In genomic region chr5:152125806-152126205, GRCh38 we compare ENCODE assay signal across 16 cellular contexts.
DNase-seq lines count a peak whose midpoint lies in the region; ATAC-seq, FAIRE-seq and TF ChIP-seq lines count a peak whose summit lies in the region.
"Had no signal": no experiment of that assay in that cellular context is flagged by ENCODE, and none has a peak within 500 bp of the region (broad histone marks: within the 10 kb centered on the region; RNA-seq: fewer than 3 reads in every experiment).

No MANE protein-coding gene starts in this region.

- no peak for TF ChIP-seq CTCF in D721Med (IDR thresholded peaks at IDR 0.05; ENCODE audit: insufficient read depth, missing control alignments)

- no peak for FAIRE-seq in D721Med (lab: Jason Lieb, UNC)
- FAIRE-seq: G401.6, GM12891, K562 had no signal

- H3K4me1 Mint-ChIP-seq in stimulated activated memory B cell treated with anti-CD40 and anti-IgM and Interleukin-4, amounts not matched to agents 10 μg/mL and 1 μg/mL and 100 μg/mL, for 72 hours, result no peaks in the 10 kb centered on the region
- H3K4me1 Mint-ChIP-seq: CD4-positive, CD25-positive, alpha-beta regulatory T cell had no signal

- no peaks in the 10 kb centered on the region for H3K36me3 Mint-ChIP-seq in stimulated activated memory B cell treated with anti-CD40 and anti-IgM and Interleukin-4, amounts not matched to agents 10 μg/mL and 1 μg/mL and 100 μg/mL, for 72 hours
- H3K36me3 Mint-ChIP-seq: CD4-positive, CD25-positive, alpha-beta regulatory T cell had no signal

- DNase-seq in NCI-H2171 treated with DMSO at 0.1 percent for 48 hours (lab: John Stamatoyannopoulos, UW) (peak; percentile 28), NCI-H2171 (lab: John Stamatoyannopoulos, UW) (no peak), NCI-H1694 (lab: John Stamatoyannopoulos, UW) (peak; percentile 36), NCI-H69 (lab: John Stamatoyannopoulos, UW) (peak; percentile 57), D721Med (ENCODE audit: insufficient read length, low spot score) (no peak)
- DNase-seq: ACHN; CD4-positive, CD25-positive, alpha-beta regulatory T cell; DMS153; DMS79 treated with DMSO at 0.1 percent for 48 hours; EL had no signal

- H3K27me3 Mint-ChIP-seq in stimulated activated memory B cell treated with anti-CD40 and anti-IgM and Interleukin-4, amounts not matched to agents 10 μg/mL and 1 μg/mL and 100 μg/mL, for 72 hours, result no peaks in the 10 kb centered on the region

- no peak overlapping the region for H3K4me3 Mint-ChIP-seq in stimulated activated memory B cell treated with anti-CD40 and anti-IgM and Interleukin-4, amounts not matched to agents 10 μg/mL and 1 μg/mL and 100 μg/mL, for 72 hours
- H3K4me3 Mint-ChIP-seq: CD4-positive, CD25-positive, alpha-beta regulatory T cell had no signal

- H3K9me3 Mint-ChIP-seq in stimulated activated memory B cell treated with anti-CD40 and anti-IgM and Interleukin-4, amounts not matched to agents 10 μg/mL and 1 μg/mL and 100 μg/mL, for 72 hours, result no peaks in the 10 kb centered on the region
- H3K9me3 Mint-ChIP-seq: CD4-positive, CD25-positive, alpha-beta regulatory T cell had no signal

- H3K27ac Mint-ChIP-seq in stimulated activated memory B cell treated with anti-CD40 and anti-IgM and Interleukin-4, amounts not matched to agents 10 μg/mL and 1 μg/mL and 100 μg/mL, for 72 hours, result no peak overlapping the region
- H3K27ac Mint-ChIP-seq: CD4-positive, CD25-positive, alpha-beta regulatory T cell had no signal

- ATAC-seq in GM19035 (IDR thresholded peaks at IDR 0.05; ENCODE audit: unreplicated experiment), result no peak
- ATAC-seq in stimulated activated memory B cell treated with anti-CD40 and anti-IgM and Interleukin-4, amounts not matched to agents 10 μg/mL and 1 μg/mL and 100 μg/mL, for 72 hours, result no peak
- ATAC-seq: HCT116, K562 had no signal

Comparison
In these comparisons a context has a peak if more than half of its experiments do, and no peak if none do; other contexts are left out.
1. DNase-seq: peak in NCI-H2171 treated with DMSO at 0.1 percent for 48 hours (single experiment), NCI-H1694 (single experiment) and NCI-H69 (single experiment); none in NCI-H2171 (single experiment) and D721Med (single experiment).